1 cellular context compared by ENCODE assay signal in the genomic region with DNA sequence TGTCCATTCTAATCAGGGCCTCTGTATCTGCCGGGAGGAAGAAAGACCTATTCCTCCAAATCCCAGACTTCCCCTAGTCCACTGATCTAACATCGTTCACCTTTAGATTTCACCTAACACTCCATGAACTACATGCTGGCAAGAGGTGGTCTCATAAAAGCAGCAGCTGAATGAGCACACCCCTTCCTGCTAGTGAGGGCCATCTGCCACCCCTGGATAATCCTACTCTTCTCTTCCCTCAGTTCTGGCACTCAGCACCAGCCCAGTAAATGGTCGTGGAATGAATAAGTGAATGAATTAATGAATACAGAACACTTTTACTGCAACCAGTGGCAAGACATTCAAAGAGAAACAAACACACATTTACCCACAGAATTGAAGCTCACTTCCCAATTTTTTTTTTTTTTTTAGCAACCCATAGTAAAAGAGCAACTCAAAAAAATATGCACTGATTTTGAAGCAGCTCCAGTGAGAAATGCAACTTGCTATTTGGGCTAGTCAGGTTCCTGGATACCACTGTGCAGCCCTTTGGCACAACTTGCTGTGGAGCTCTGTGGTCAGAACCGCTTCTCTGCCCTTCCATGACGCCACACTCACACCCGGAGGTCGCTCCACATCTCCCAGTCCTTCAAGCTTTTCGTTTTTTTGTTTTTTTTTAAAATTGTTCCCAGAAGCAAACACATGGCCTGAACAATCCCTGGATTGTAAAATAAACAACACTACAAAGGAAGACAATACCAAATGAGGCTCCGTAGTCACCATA.
TF ChIP-seq lines count a peak whose summit lies in the region.

No MANE protein-coding gene starts in this region.

TF ChIP-seq in GM23338, 12 proteins besides CTCF, POLR2A, EP300 and RAD21 (continued from another document):
- TF ChIP-seq, protein P1, sequence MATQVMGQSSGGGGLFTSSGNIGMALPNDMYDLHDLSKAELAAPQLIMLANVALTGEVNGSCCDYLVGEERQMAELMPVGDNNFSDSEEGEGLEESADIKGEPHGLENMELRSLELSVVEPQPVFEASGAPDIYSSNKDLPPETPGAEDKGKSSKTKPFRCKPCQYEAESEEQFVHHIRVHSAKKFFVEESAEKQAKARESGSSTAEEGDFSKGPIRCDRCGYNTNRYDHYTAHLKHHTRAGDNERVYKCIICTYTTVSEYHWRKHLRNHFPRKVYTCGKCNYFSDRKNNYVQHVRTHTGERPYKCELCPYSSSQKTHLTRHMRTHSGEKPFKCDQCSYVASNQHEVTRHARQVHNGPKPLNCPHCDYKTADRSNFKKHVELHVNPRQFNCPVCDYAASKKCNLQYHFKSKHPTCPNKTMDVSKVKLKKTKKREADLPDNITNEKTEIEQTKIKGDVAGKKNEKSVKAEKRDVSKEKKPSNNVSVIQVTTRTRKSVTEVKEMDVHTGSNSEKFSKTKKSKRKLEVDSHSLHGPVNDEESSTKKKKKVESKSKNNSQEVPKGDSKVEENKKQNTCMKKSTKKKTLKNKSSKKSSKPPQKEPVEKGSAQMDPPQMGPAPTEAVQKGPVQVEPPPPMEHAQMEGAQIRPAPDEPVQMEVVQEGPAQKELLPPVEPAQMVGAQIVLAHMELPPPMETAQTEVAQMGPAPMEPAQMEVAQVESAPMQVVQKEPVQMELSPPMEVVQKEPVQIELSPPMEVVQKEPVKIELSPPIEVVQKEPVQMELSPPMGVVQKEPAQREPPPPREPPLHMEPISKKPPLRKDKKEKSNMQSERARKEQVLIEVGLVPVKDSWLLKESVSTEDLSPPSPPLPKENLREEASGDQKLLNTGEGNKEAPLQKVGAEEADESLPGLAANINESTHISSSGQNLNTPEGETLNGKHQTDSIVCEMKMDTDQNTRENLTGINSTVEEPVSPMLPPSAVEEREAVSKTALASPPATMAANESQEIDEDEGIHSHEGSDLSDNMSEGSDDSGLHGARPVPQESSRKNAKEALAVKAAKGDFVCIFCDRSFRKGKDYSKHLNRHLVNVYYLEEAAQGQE (IDR thresholded peaks at IDR 0.05; ENCODE audit: unreplicated experiment) = no peak
- TF ChIP-seq, protein P2, sequence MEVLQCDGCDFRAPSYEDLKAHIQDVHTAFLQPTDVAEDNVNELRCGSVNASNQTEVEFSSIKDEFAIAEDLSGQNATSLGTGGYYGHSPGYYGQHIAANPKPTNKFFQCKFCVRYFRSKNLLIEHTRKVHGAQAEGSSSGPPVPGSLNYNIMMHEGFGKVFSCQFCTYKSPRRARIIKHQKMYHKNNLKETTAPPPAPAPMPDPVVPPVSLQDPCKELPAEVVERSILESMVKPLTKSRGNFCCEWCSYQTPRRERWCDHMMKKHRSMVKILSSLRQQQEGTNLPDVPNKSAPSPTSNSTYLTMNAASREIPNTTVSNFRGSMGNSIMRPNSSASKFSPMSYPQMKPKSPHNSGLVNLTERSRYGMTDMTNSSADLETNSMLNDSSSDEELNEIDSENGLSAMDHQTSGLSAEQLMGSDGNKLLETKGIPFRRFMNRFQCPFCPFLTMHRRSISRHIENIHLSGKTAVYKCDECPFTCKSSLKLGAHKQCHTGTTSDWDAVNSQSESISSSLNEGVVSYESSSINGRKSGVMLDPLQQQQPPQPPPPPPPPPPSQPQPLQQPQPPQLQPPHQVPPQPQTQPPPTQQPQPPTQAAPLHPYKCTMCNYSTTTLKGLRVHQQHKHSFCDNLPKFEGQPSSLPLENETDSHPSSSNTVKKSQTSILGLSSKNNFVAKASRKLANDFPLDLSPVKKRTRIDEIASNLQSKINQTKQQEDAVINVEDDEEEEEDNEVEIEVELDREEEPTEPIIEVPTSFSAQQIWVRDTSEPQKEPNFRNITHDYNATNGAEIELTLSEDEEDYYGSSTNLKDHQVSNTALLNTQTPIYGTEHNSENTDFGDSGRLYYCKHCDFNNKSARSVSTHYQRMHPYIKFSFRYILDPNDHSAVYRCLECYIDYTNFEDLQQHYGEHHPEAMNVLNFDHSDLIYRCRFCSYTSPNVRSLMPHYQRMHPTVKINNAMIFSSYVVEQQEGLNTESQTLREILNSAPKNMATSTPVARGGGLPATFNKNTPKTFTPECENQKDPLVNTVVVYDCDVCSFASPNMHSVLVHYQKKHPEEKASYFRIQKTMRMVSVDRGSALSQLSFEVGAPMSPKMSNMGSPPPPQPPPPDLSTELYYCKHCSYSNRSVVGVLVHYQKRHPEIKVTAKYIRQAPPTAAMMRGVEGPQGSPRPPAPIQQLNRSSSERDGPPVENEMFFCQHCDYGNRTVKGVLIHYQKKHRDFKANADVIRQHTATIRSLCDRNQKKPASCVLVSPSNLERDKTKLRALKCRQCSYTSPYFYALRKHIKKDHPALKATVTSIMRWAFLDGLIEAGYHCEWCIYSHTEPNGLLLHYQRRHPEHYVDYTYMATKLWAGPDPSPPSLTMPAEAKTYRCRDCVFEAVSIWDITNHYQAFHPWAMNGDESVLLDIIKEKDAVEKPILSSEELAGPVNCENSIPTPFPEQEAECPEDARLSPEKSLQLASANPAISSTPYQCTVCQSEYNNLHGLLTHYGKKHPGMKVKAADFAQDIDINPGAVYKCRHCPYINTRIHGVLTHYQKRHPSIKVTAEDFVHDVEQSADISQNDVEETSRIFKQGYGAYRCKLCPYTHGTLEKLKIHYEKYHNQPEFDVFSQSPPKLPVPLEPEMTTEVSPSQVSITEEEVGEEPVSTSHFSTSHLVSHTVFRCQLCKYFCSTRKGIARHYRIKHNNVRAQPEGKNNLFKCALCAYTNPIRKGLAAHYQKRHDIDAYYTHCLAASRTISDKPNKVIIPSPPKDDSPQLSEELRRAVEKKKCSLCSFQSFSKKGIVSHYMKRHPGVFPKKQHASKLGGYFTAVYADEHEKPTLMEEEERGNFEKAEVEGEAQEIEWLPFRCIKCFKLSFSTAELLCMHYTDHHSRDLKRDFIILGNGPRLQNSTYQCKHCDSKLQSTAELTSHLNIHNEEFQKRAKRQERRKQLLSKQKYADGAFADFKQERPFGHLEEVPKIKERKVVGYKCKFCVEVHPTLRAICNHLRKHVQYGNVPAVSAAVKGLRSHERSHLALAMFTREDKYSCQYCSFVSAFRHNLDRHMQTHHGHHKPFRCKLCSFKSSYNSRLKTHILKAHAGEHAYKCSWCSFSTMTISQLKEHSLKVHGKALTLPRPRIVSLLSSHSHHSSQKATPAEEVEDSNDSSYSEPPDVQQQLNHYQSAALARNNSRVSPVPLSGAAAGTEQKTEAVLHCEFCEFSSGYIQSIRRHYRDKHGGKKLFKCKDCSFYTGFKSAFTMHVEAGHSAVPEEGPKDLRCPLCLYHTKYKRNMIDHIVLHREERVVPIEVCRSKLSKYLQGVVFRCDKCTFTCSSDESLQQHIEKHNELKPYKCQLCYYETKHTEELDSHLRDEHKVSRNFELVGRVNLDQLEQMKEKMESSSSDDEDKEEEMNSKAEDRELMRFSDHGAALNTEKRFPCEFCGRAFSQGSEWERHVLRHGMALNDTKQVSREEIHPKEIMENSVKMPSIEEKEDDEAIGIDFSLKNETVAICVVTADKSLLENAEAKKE (CRISPR knock-in tag; IDR thresholded peaks at IDR 0.05) = no peak
- TF ChIP-seq CREB1 (CRISPR knock-in tag; IDR thresholded peaks at IDR 0.05; ENCODE audit: low read depth) (no peak), JUNB (IDR thresholded peaks at IDR 0.05; ENCODE audit: unreplicated experiment) (no peak), ZNF114 (CRISPR knock-in tag; IDR thresholded peaks at IDR 0.05) (no peak), ZNF331 (CRISPR knock-in tag; IDR thresholded peaks at IDR 0.05; ENCODE audit: low read depth) (no peak)
- TF ChIP-seq, protein P3, sequence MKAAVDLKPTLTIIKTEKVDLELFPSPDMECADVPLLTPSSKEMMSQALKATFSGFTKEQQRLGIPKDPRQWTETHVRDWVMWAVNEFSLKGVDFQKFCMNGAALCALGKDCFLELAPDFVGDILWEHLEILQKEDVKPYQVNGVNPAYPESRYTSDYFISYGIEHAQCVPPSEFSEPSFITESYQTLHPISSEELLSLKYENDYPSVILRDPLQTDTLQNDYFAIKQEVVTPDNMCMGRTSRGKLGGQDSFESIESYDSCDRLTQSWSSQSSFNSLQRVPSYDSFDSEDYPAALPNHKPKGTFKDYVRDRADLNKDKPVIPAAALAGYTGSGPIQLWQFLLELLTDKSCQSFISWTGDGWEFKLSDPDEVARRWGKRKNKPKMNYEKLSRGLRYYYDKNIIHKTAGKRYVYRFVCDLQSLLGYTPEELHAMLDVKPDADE (IDR thresholded peaks at IDR 0.05) = no peak
